In the genomic region with DNA sequence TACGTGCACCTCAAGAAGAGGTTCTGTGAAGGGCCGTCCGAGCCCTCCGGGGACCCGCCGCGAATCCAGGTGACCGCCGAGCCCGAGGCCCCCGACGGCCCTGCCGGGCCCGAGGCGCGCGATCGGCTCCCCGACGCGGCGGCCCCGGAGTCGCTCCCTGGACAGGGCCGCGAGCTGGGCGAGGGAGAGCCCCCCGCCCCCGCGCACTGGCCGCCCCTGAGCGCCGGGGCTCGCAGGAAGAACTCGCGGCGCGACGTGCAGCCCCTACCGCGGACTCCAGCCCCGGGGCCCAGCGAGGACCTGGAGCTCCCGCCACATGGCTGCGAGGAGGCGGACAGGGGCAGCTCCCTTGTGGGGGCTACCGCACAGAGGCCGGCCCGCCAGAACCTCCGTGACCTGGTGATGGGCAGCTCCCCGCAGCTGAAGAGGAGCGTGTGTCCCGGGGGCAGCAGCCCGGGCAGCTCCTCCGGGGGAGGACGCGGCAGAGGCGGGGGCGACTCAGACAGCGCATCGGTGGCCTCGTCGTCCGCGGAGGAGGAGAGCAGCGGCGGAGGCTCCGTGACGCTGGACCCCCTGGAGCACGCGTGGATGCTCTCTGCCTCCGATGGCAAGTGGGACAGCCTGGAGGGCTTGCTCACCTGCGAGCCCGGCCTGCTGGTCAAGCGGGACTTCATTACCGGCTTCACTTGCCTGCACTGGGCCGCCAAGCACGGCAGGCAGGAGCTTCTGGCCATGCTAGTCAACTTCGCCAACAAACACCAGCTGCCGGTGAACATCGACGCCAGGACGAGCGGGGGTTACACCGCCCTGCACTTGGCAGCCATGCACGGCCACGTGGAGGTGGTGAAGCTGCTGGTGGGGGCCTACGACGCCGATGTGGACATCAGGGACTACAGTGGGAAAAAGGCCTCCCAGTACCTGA, we compare ENCODE assay signal across 8 cellular contexts. TPM values are rescaled to one million over a fixed set of nuclear protein-coding genes. Genes with fewer than 3 reads are reported as not detected.
DNase-seq lines count a peak whose midpoint lies in the region; ATAC-seq, FAIRE-seq and TF ChIP-seq lines count a peak whose summit lies in the region.

No MANE protein-coding gene starts in this region.

- no peaks in the 10 kb centered on the region for H3K9me3 ChIP-seq in ascending aorta
- no peaks in the 10 kb centered on the region for H3K9me3 ChIP-seq in kidney (ENCODE audit: control insufficient read depth in 1 of 2, low read length in 2 of 2)
- H3K9me3 ChIP-seq in testis = no peaks in the 10 kb centered on the region

- POLR2A ChIA-PET in activated CD4-positive, alpha-beta memory T cell treated with anti-CD3 and anti-CD28 coated beads for 36 hours (lab: Charles Lee) = no interaction called here
- POLR2A ChIA-PET in activated CD4-positive, alpha-beta memory T cell treated with anti-CD3 and anti-CD28 coated beads, Interleukin-2, amount 10 ng/mL, durations not matched to agents 7 days and 5 days (lab: Charles Lee) = interaction anchor here (0.6 kb wide), 1 partner anchor 19 kb away, joined by 3 read pairs; no protein-coding TSS in a partner anchor

- peaks cover 11% of the 10 kb centered on the region for H3K4me1 Mint-ChIP-seq in activated CD4-positive, alpha-beta memory T cell treated with anti-CD3 and anti-CD28 coated beads for 36 hours (ENCODE audit: low read depth)
- H3K4me1 Mint-ChIP-seq in activated CD4-positive, alpha-beta memory T cell treated with anti-CD3 and anti-CD28 coated beads, Interleukin-2, amount 10 ng/mL, durations not matched to agents 7 days and 5 days = peaks cover 9% of the 10 kb centered on the region

- H3K4me3 Mint-ChIP-seq in activated CD4-positive, alpha-beta memory T cell treated with anti-CD3 and anti-CD28 coated beads for 36 hours = peak overlapping the region; percentile 29
- H3K4me3 Mint-ChIP-seq in activated CD4-positive, alpha-beta memory T cell treated with anti-CD3 and anti-CD28 coated beads, Interleukin-2, amount 10 ng/mL, durations not matched to agents 7 days and 5 days = no peak overlapping the region

- DNase-seq in activated CD4-positive, alpha-beta memory T cell treated with anti-CD3 and anti-CD28 coated beads for 36 hours = peak; percentile 11
- DNase-seq in activated CD4-positive, alpha-beta memory T cell treated with anti-CD3 and anti-CD28 coated beads, Interleukin-2, amount 10 ng/mL, durations not matched to agents 7 days and 5 days = no peak
- peak in 1 of 2 donors; percentile 67 for DNase-seq in ascending aorta (ENCODE audit: low spot score in 2 of 2)
- peak; percentile 83 for DNase-seq in kidney
- DNase-seq in testis = peak; percentile 34
- DNase-seq in GF-D8 (lab: John Stamatoyannopoulos, UW) = no peak

- 12 to 18% methylated on average over 4 to 77 of the region's 90 CpGs for WGBS in testis, 2 donors

- ATAC-seq in HG02588 (IDR thresholded peaks at IDR 0.05; ENCODE audit: unreplicated experiment) = no peak
- ATAC-seq in HG02973 (IDR thresholded peaks at IDR 0.05; ENCODE audit: unreplicated experiment) = no peak

- no peak overlapping the region for H3K27ac Mint-ChIP-seq in activated CD4-positive, alpha-beta memory T cell treated with anti-CD3 and anti-CD28 coated beads for 36 hours
- no peak overlapping the region for H3K27ac Mint-ChIP-seq in activated CD4-positive, alpha-beta memory T cell treated with anti-CD3 and anti-CD28 coated beads, Interleukin-2, amount 10 ng/mL, durations not matched to agents 7 days and 5 days

- H3K27ac ChIP-seq in ascending aorta = peak overlapping the region; percentile 93 to 99
- H3K27ac ChIP-seq in kidney (ENCODE audit: low read depth in 2 of 2, low read length in 2 of 2) = peak overlapping the region; percentile 95
- peak overlapping the region; percentile 90 to 99 for H3K27ac ChIP-seq in testis

- peaks cover 1% of the 10 kb centered on the region for H3K36me3 Mint-ChIP-seq in activated CD4-positive, alpha-beta memory T cell treated with anti-CD3 and anti-CD28 coated beads for 36 hours
- peaks cover 6% of the 10 kb centered on the region for H3K36me3 Mint-ChIP-seq in activated CD4-positive, alpha-beta memory T cell treated with anti-CD3 and anti-CD28 coated beads, Interleukin-2, amount 10 ng/mL, durations not matched to agents 7 days and 5 days (ENCODE audit: low read depth)

- no peaks in the 10 kb centered on the region for H3K9me3 Mint-ChIP-seq in activated CD4-positive, alpha-beta memory T cell treated with anti-CD3 and anti-CD28 coated beads for 36 hours
- no peaks in the 10 kb centered on the region for H3K9me3 Mint-ChIP-seq in activated CD4-positive, alpha-beta memory T cell treated with anti-CD3 and anti-CD28 coated beads, Interleukin-2, amount 10 ng/mL, durations not matched to agents 7 days and 5 days

- H3K27me3 ChIP-seq in ascending aorta = no peaks in the 10 kb centered on the region
- no peaks in the 10 kb centered on the region for H3K27me3 ChIP-seq in testis

- intact Hi-C loops in activated CD4-positive, alpha-beta memory T cell treated with anti-CD3 and anti-CD28 coated beads for 36 hours (cut with micrococcal nuclease) = no loop called here
- intact Hi-C loops in ascending aorta (cut with DNase I) = loop anchor here (1.0 to 10.0 kb wide), 4 partner anchors 32 to 450 kb away; no protein-coding TSS in a partner anchor
- intact Hi-C loops in kidney (cut with DNase I) = no loop called here
- intact Hi-C loops in testis (cut with DNase I; ENCODE audit: low total_unique reads) = no loop called here

- no peak for TF ChIP-seq POLR2A in testis (IDR thresholded peaks at IDR 0.05)

- peaks cover 9 to 22% of the 10 kb centered on the region in 2 donors for H3K4me1 ChIP-seq in ascending aorta
- peaks cover 9 to 15% of the 10 kb centered on the region in 2 donors for H3K4me1 ChIP-seq in kidney (ENCODE audit: control insufficient read depth in 1 of 2, insufficient read depth in 1 of 2, low read depth in 1 of 2, low read length in 2 of 2)
- H3K4me1 ChIP-seq in testis = peaks cover 20% of the 10 kb centered on the region

- CTCF ChIA-PET in activated CD4-positive, alpha-beta memory T cell treated with anti-CD3 and anti-CD28 coated beads for 36 hours (lab: Charles Lee) = interaction anchor here (0.7 kb wide), 1 partner anchor 15 kb away, joined by 3 read pairs; no protein-coding TSS in a partner anchor
- CTCF ChIA-PET in activated CD4-positive, alpha-beta memory T cell treated with anti-CD3 and anti-CD28 coated beads, Interleukin-2, amount 10 ng/mL, durations not matched to agents 7 days and 5 days (lab: Charles Lee) = no interaction called here

- no peak for FAIRE-seq in kidney (lab: Jason Lieb, UNC)

- no peak for TF ChIP-seq CTCF in ascending aorta (IDR thresholded peaks at IDR 0.05)
- TF ChIP-seq CTCF in kidney (IDR thresholded peaks at IDR 0.05; ENCODE audit: borderline replicate concordance, extremely low read depth, insufficient read depth) = no peak
- no peak for TF ChIP-seq CTCF in testis (IDR thresholded peaks at IDR 0.05)

- peak overlapping the region; percentile 72 to 93 for H3K4me3 ChIP-seq in ascending aorta
- H3K4me3 ChIP-seq in kidney (ENCODE audit: low read length in 2 of 2) = peak overlapping the region; percentile 69 to 85
- H3K4me3 ChIP-seq in testis = peak overlapping the region; percentile 80 to 92

- H3K27me3 Mint-ChIP-seq in activated CD4-positive, alpha-beta memory T cell treated with anti-CD3 and anti-CD28 coated beads for 36 hours = peaks cover 41% of the 10 kb centered on the region
- peaks cover 65% of the 10 kb centered on the region for H3K27me3 Mint-ChIP-seq in activated CD4-positive, alpha-beta memory T cell treated with anti-CD3 and anti-CD28 coated beads, Interleukin-2, amount 10 ng/mL, durations not matched to agents 7 days and 5 days

- peaks cover 0 to 5% of the 10 kb centered on the region in 2 donors for H3K36me3 ChIP-seq in ascending aorta
- no peaks in the 10 kb centered on the region for H3K36me3 ChIP-seq in kidney (ENCODE audit: control insufficient read depth in 1 of 2, insufficient read depth in 2 of 2, low read length in 2 of 2)
- no peaks in the 10 kb centered on the region for H3K36me3 ChIP-seq in testis (ENCODE audit: low read depth, missing control alignments)

- peak overlapping the region; percentile 43 to 56 for H3K9ac ChIP-seq in kidney (ENCODE audit: low read length in 2 of 2)

RNA-seq across cellular contexts. Expression of a gene that starts 0.8 kb away (rescaled TPM):
- total RNA-seq in activated CD4-positive, alpha-beta memory T cell treated with anti-CD3 and anti-CD28 coated beads for 36 hours = 1 to 10 TPM in 1 of 2 experiments, under 1 TPM in 1; 0.97 to 1.0 TPM
- 1 to 10 TPM in 1 of 2 experiments, under 1 TPM in 1; 0.90 to 1.1 TPM for total RNA-seq in activated CD4-positive, alpha-beta memory T cell treated with anti-CD3 and anti-CD28 coated beads, Interleukin-2, amount 10 ng/mL, durations not matched to agents 7 days and 5 days
- 20.8 TPM for total RNA-seq in ascending aorta
- 11.8 TPM for total RNA-seq in kidney
- polyA plus RNA-seq in kidney (ENCODE audit: insufficient read depth, low read depth, low replicate concordance) = 7.5 TPM
- total RNA-seq in testis = 10 to 100 TPM; 28.0 to 30.1 TPM
- polyA plus RNA-seq in testis (ENCODE audit: insufficient read depth, low read depth, low replicate concordance) = 13.3 TPM

RNA-seq across cellular contexts. Expression of a gene that starts 1.2 kb away (rescaled TPM):
- total RNA-seq in activated CD4-positive, alpha-beta memory T cell treated with anti-CD3 and anti-CD28 coated beads for 36 hours = 1 to 10 TPM; 8.4 to 9.8 TPM
- 1 to 10 TPM; 3.8 to 4.1 TPM for total RNA-seq in activated CD4-positive, alpha-beta memory T cell treated with anti-CD3 and anti-CD28 coated beads, Interleukin-2, amount 10 ng/mL, durations not matched to agents 7 days and 5 days
- total RNA-seq in ascending aorta (59.0 TPM), kidney (80.7 TPM), testis (100 to 1,000 TPM; 118 to 151 TPM)
- polyA plus RNA-seq in kidney (ENCODE audit: insufficient read depth, low read depth, low replicate concordance) (20.8 TPM), testis (ENCODE audit: insufficient read depth, low read depth, low replicate concordance) (130 TPM)

Comparison
In these comparisons a context has a peak if more than half of its experiments do, and no peak if none do; other contexts are left out.
1. DNase-seq: peak in activated CD4-positive, alpha-beta memory T cell treated with anti-CD3 and anti-CD28 coated beads for 36 hours (single experiment), kidney (single experiment) and testis (single experiment); none in activated CD4-positive, alpha-beta memory T cell treated with anti-CD3 and anti-CD28 coated beads, Interleukin-2, amount 10 ng/mL, durations not matched to agents 7 days and 5 days (single experiment) and GF-D8 (single experiment).
2. Peak in every context shown above with its lines, with median percentiles within 50 percentile points of each other: H3K27ac ChIP-seq and H3K4me3 ChIP-seq.